Comparison of ENCODE assay signal across 12 cellular contexts in genomic region chr17:29612404-29613370, GRCh38. TPM values are rescaled to one million over a fixed set of nuclear protein-coding genes. Genes with fewer than 3 reads are reported as not detected.
A peak's percentile ranks its signal among the peaks of the same experiment; 100 is the strongest.
DNase-seq lines count a peak whose midpoint lies in the region; ATAC-seq lines count a peak whose summit lies in the region.
"Had no signal": no experiment of that assay in that cellular context is flagged by ENCODE, and none has a peak within 500 bp of the region (broad histone marks: within the 10 kb centered on the region; RNA-seq: fewer than 3 reads in every experiment).

No MANE protein-coding gene starts in this region.

- H3K4me3 Mint-ChIP-seq in activated CD4-positive, alpha-beta memory T cell treated with anti-CD3 and anti-CD28 coated beads for 36 hours, result peak overlapping the region; percentile 29
- no peak overlapping the region for H3K4me3 Mint-ChIP-seq in activated CD4-positive, alpha-beta memory T cell treated with anti-CD3 and anti-CD28 coated beads, Interleukin-2, amount 10 ng/mL, durations not matched to agents 7 days and 5 days
- H3K4me3 Mint-ChIP-seq in activated naive CD8-positive, alpha-beta T cell treated with anti-CD3 and anti-CD28 coated beads, Interleukin-2, amount 10 ng/mL, durations not matched to agents 7 days and 5 days, result peak overlapping the region; percentile 49

- intact Hi-C loops in activated CD4-positive, alpha-beta memory T cell treated with anti-CD3 and anti-CD28 coated beads for 36 hours (cut with micrococcal nuclease), result loop anchor here (1.0 kb wide), 1 partner anchor 32 kb away; no protein-coding TSS in a partner anchor

- no peaks in the 10 kb centered on the region for H3K36me3 Mint-ChIP-seq in activated CD4-positive, alpha-beta memory T cell treated with anti-CD3 and anti-CD28 coated beads for 36 hours
- no peaks in the 10 kb centered on the region for H3K36me3 Mint-ChIP-seq in activated CD4-positive, alpha-beta memory T cell treated with anti-CD3 and anti-CD28 coated beads, Interleukin-2, amount 10 ng/mL, durations not matched to agents 7 days and 5 days (ENCODE audit: low read depth)
- no peaks in the 10 kb centered on the region for H3K36me3 Mint-ChIP-seq in activated naive CD8-positive, alpha-beta T cell treated with anti-CD3 and anti-CD28 coated beads, Interleukin-2, amount 10 ng/mL, durations not matched to agents 7 days and 5 days

- CTCF ChIA-PET in activated CD4-positive, alpha-beta memory T cell treated with anti-CD3 and anti-CD28 coated beads for 36 hours (lab: Charles Lee), result interaction anchor here (0.6 to 6.9 kb wide), 25 partner anchors 8 to 318 kb away, joined by 3 to 159 read pairs (median 5); partner anchors contain the start of genes ABHD15, ANKRD13B, CORO6 and GIT1
- CTCF ChIA-PET in activated CD4-positive, alpha-beta memory T cell treated with anti-CD3 and anti-CD28 coated beads, Interleukin-2, amount 10 ng/mL, durations not matched to agents 7 days and 5 days (lab: Charles Lee), result interaction anchor here (0.6 to 4.1 kb wide), 18 partner anchors 8 to 379 kb away, joined by 3 to 75 read pairs (median 5); partner anchors contain the start of genes ABHD15, ANKRD13B and TP53I13

- no peaks in the 10 kb centered on the region for H3K27me3 ChIP-seq in layer of hippocampus (ENCODE audit: control insufficient read depth, insufficient read depth, low read length)
- H3K27me3 ChIP-seq: ovary had no signal

- no peak overlapping the region for H3K27ac Mint-ChIP-seq in activated CD4-positive, alpha-beta memory T cell treated with anti-CD3 and anti-CD28 coated beads for 36 hours
- no peak overlapping the region for H3K27ac Mint-ChIP-seq in activated CD4-positive, alpha-beta memory T cell treated with anti-CD3 and anti-CD28 coated beads, Interleukin-2, amount 10 ng/mL, durations not matched to agents 7 days and 5 days
- H3K27ac Mint-ChIP-seq in activated naive CD8-positive, alpha-beta T cell treated with anti-CD3 and anti-CD28 coated beads, Interleukin-2, amount 10 ng/mL, durations not matched to agents 7 days and 5 days, result no peak overlapping the region

- H3K9me3 Mint-ChIP-seq in activated CD4-positive, alpha-beta memory T cell treated with anti-CD3 and anti-CD28 coated beads for 36 hours, result no peaks in the 10 kb centered on the region
- no peaks in the 10 kb centered on the region for H3K9me3 Mint-ChIP-seq in activated CD4-positive, alpha-beta memory T cell treated with anti-CD3 and anti-CD28 coated beads, Interleukin-2, amount 10 ng/mL, durations not matched to agents 7 days and 5 days
- no peaks in the 10 kb centered on the region for H3K9me3 Mint-ChIP-seq in activated naive CD8-positive, alpha-beta T cell treated with anti-CD3 and anti-CD28 coated beads, Interleukin-2, amount 10 ng/mL, durations not matched to agents 7 days and 5 days

- H3K27ac ChIP-seq in layer of hippocampus (ENCODE audit: low read depth, low read length) (peak overlapping the region; percentile 92), substantia nigra (ENCODE audit: low read depth, low read length, poor library complexity, severe bottlenecking) (peak overlapping the region; percentile 72)
- H3K27ac ChIP-seq: SJSA1 had no signal

- no peak for ATAC-seq in activated naive CD8-positive, alpha-beta T cell treated with anti-CD3 and anti-CD28 coated beads, Interleukin-2, amount 10 ng/mL, durations not matched to agents 7 days and 5 days (ENCODE audit: low read depth)
- no peak for ATAC-seq in HG02759 (IDR thresholded peaks at IDR 0.05; ENCODE audit: unreplicated experiment)

- DNase-seq in activated CD4-positive, alpha-beta memory T cell treated with anti-CD3 and anti-CD28 coated beads for 36 hours, result no peak
- no peak for DNase-seq in activated CD4-positive, alpha-beta memory T cell treated with anti-CD3 and anti-CD28 coated beads, Interleukin-2, amount 10 ng/mL, durations not matched to agents 7 days and 5 days
- no peak for DNase-seq in activated naive CD8-positive, alpha-beta T cell treated with anti-CD3 and anti-CD28 coated beads, Interleukin-2, amount 10 ng/mL, durations not matched to agents 7 days and 5 days
- DNase-seq in substantia nigra (lab: John Stamatoyannopoulos, UW) (no peak), islet precursor cell (no peak), 8988T (no peak)
- DNase-seq: KBM-7, NCI-H345 had no signal

- peaks cover 37% of the 10 kb centered on the region for H3K4me1 Mint-ChIP-seq in activated CD4-positive, alpha-beta memory T cell treated with anti-CD3 and anti-CD28 coated beads for 36 hours (ENCODE audit: low read depth)
- H3K4me1 Mint-ChIP-seq in activated CD4-positive, alpha-beta memory T cell treated with anti-CD3 and anti-CD28 coated beads, Interleukin-2, amount 10 ng/mL, durations not matched to agents 7 days and 5 days, result peaks cover 40% of the 10 kb centered on the region
- peaks cover 23% of the 10 kb centered on the region for H3K4me1 Mint-ChIP-seq in activated naive CD8-positive, alpha-beta T cell treated with anti-CD3 and anti-CD28 coated beads, Interleukin-2, amount 10 ng/mL, durations not matched to agents 7 days and 5 days

- H3K27me3 Mint-ChIP-seq in activated CD4-positive, alpha-beta memory T cell treated with anti-CD3 and anti-CD28 coated beads for 36 hours, result peaks cover 1% of the 10 kb centered on the region
- H3K27me3 Mint-ChIP-seq in activated CD4-positive, alpha-beta memory T cell treated with anti-CD3 and anti-CD28 coated beads, Interleukin-2, amount 10 ng/mL, durations not matched to agents 7 days and 5 days, result peaks cover 10% of the 10 kb centered on the region
- H3K27me3 Mint-ChIP-seq in activated naive CD8-positive, alpha-beta T cell treated with anti-CD3 and anti-CD28 coated beads, Interleukin-2, amount 10 ng/mL, durations not matched to agents 7 days and 5 days, result peaks cover 4% of the 10 kb centered on the region

- POLR2A ChIA-PET in activated CD4-positive, alpha-beta memory T cell treated with anti-CD3 and anti-CD28 coated beads for 36 hours (lab: Charles Lee), result interaction anchor here (0.6 kb wide), 1 partner anchor 32 kb away, joined by 3 read pairs; no protein-coding TSS in a partner anchor
- POLR2A ChIA-PET in activated CD4-positive, alpha-beta memory T cell treated with anti-CD3 and anti-CD28 coated beads, Interleukin-2, amount 10 ng/mL, durations not matched to agents 7 days and 5 days (lab: Charles Lee), result interaction anchor here (1.1 to 6.4 kb wide), 6 partner anchors 20 to 147 kb away, joined by 3 to 107 read pairs (median 21); partner anchors contain the start of genes ABHD15, ANKRD13B and TP53I13
- POLR2A ChIA-PET in activated naive CD8-positive, alpha-beta T cell treated with anti-CD3 and anti-CD28 coated beads, Interleukin-2, amount 10 ng/mL, durations not matched to agents 7 days and 5 days (lab: Charles Lee), result interaction anchor here (0.7 to 1.5 kb wide), 5 partner anchors 10 to 45 kb away, joined by 3 to 5 read pairs (median 4); partner anchors contain the start of gene CORO6

RNA-seq across cellular contexts. Expression of gene CORO6, which starts 10.0 kb away (rescaled TPM):
- total RNA-seq in activated CD4-positive, alpha-beta memory T cell treated with anti-CD3 and anti-CD28 coated beads for 36 hours, result 10 to 100 TPM; 21.3 to 22.1 TPM
- 1 to 10 TPM; 5.3 to 5.6 TPM for total RNA-seq in activated CD4-positive, alpha-beta memory T cell treated with anti-CD3 and anti-CD28 coated beads, Interleukin-2, amount 10 ng/mL, durations not matched to agents 7 days and 5 days
- total RNA-seq in activated naive CD8-positive, alpha-beta T cell treated with anti-CD3 and anti-CD28 coated beads, Interleukin-2, amount 10 ng/mL, durations not matched to agents 7 days and 5 days, result 1 to 10 TPM; 8.2 to 9.0 TPM

RNA-seq across cellular contexts. Expression of gene ANKRD13B, which starts 19.8 kb away (rescaled TPM):
- total RNA-seq in activated CD4-positive, alpha-beta memory T cell treated with anti-CD3 and anti-CD28 coated beads for 36 hours, result 10 to 100 TPM; 14.1 to 15.1 TPM
- total RNA-seq in activated CD4-positive, alpha-beta memory T cell treated with anti-CD3 and anti-CD28 coated beads, Interleukin-2, amount 10 ng/mL, durations not matched to agents 7 days and 5 days, result 10 to 100 TPM; 11.3 to 13.6 TPM
- 1 to 10 TPM; 6.0 to 7.9 TPM for total RNA-seq in activated naive CD8-positive, alpha-beta T cell treated with anti-CD3 and anti-CD28 coated beads, Interleukin-2, amount 10 ng/mL, durations not matched to agents 7 days and 5 days

RNA-seq across cellular contexts. Expression of gene GIT1, which starts 23.2 kb away (rescaled TPM):
- 10 to 100 TPM; 51.3 to 54.4 TPM for total RNA-seq in activated CD4-positive, alpha-beta memory T cell treated with anti-CD3 and anti-CD28 coated beads for 36 hours
- 10 to 100 TPM; 76.6 to 80.4 TPM for total RNA-seq in activated CD4-positive, alpha-beta memory T cell treated with anti-CD3 and anti-CD28 coated beads, Interleukin-2, amount 10 ng/mL, durations not matched to agents 7 days and 5 days
- total RNA-seq in activated naive CD8-positive, alpha-beta T cell treated with anti-CD3 and anti-CD28 coated beads, Interleukin-2, amount 10 ng/mL, durations not matched to agents 7 days and 5 days, result 10 to 100 TPM; 73.3 to 73.4 TPM

RNA-seq across cellular contexts. Expression of gene TP53I13, which starts 44.2 kb away (rescaled TPM):
- 10 to 100 TPM; 54.2 to 55.3 TPM for total RNA-seq in activated CD4-positive, alpha-beta memory T cell treated with anti-CD3 and anti-CD28 coated beads for 36 hours
- 100 to 1,000 TPM; 112 to 118 TPM for total RNA-seq in activated CD4-positive, alpha-beta memory T cell treated with anti-CD3 and anti-CD28 coated beads, Interleukin-2, amount 10 ng/mL, durations not matched to agents 7 days and 5 days
- total RNA-seq in activated naive CD8-positive, alpha-beta T cell treated with anti-CD3 and anti-CD28 coated beads, Interleukin-2, amount 10 ng/mL, durations not matched to agents 7 days and 5 days, result 100 to 1,000 TPM; 154 to 155 TPM

RNA-seq across cellular contexts. Expression of gene ABHD15, which starts 45.9 kb away (rescaled TPM):
- total RNA-seq in activated CD4-positive, alpha-beta memory T cell treated with anti-CD3 and anti-CD28 coated beads for 36 hours, result 1 to 10 TPM; 8.9 to 9.8 TPM
- 10 to 100 TPM; 18.5 to 19.3 TPM for total RNA-seq in activated CD4-positive, alpha-beta memory T cell treated with anti-CD3 and anti-CD28 coated beads, Interleukin-2, amount 10 ng/mL, durations not matched to agents 7 days and 5 days
- 10 to 100 TPM; 20.0 to 20.4 TPM for total RNA-seq in activated naive CD8-positive, alpha-beta T cell treated with anti-CD3 and anti-CD28 coated beads, Interleukin-2, amount 10 ng/mL, durations not matched to agents 7 days and 5 days
